Comparison of ENCODE assay signal across 10 cellular contexts in genomic region chr13:30346789-30347167, GRCh38. TPM values are rescaled to one million over a fixed set of nuclear protein-coding genes. Genes with fewer than 3 reads are reported as not detected.
DNase-seq lines count a peak whose midpoint lies in the region; ATAC-seq and TF ChIP-seq lines count a peak whose summit lies in the region.
"Had no signal": no experiment of that assay in that cellular context is flagged by ENCODE, and none has a peak within 500 bp of the region (broad histone marks: within the 10 kb centered on the region; RNA-seq: fewer than 3 reads in every experiment).

No MANE protein-coding gene starts in this region.

- H3K36me3 Mint-ChIP-seq in naive B cell (no peaks in the 10 kb centered on the region), neural progenitor cell (no peaks in the 10 kb centered on the region)

- DNase-seq in naive B cell = no peak
- no peak for DNase-seq in neural progenitor cell (ENCODE audit: low spot score)
- no peak for DNase-seq in aorta
- DNase-seq in left ventricle myocardium inferior = no peak
- no peak for DNase-seq in HT-29 (ENCODE audit: low spot score)
- DNase-seq: DMS153 had no signal

- H3K27ac Mint-ChIP-seq in naive B cell (peak overlapping the region in 5 of 6 donors; percentile 12 to 76 (median 64)), neural progenitor cell (no peak overlapping the region)
- H3K27ac Mint-ChIP-seq: dendritic cell treated with granulocyte-macrophage colony-stimulating factor and Interleukin-4, amounts not matched to agents 40 ng/mL and 50 ng/mL, for 4 days had no signal

- intact Hi-C loops in aorta (cut with DNase I) (loop anchor here in 1 of 2 donors (10.0 kb wide), 1 partner anchor 118 kb away; the partner anchor contains the start of gene HMGB1), left ventricle myocardium inferior (cut with micrococcal nuclease) (no loop called here)

- H3K4me1 Mint-ChIP-seq in naive B cell (peaks cover 24 to 42% (median 32%) of the 10 kb centered on the region in 3 donors), neural progenitor cell (peaks cover 5% of the 10 kb centered on the region)

- no peaks in the 10 kb centered on the region for H3K27me3 Mint-ChIP-seq in naive B cell
- no peaks in the 10 kb centered on the region for H3K27me3 Mint-ChIP-seq in neural progenitor cell (ENCODE audit: insufficient read depth, low read depth)
- H3K27me3 Mint-ChIP-seq: dendritic cell treated with granulocyte-macrophage colony-stimulating factor and Interleukin-4, amounts not matched to agents 40 ng/mL and 50 ng/mL, for 4 days had no signal

- TF ChIP-seq CTCF in neural progenitor cell (IDR thresholded peaks at IDR 0.05) (no peak), left ventricle myocardium inferior (IDR thresholded peaks at IDR 0.05; ENCODE audit: borderline replicate concordance) (no peak)

- no peak overlapping the region for H3K4me2 ChIP-seq in neural progenitor cell

- H3K4me3 Mint-ChIP-seq in naive B cell (peak overlapping the region; percentile 7 to 79 (median 60)), neural progenitor cell (no peak overlapping the region)
- H3K4me3 Mint-ChIP-seq: dendritic cell treated with granulocyte-macrophage colony-stimulating factor and Interleukin-4, amounts not matched to agents 40 ng/mL and 50 ng/mL, for 4 days had no signal

- H3K79me2 ChIP-seq in neural progenitor cell (ENCODE audit: low read depth) = no peaks in the 10 kb centered on the region

- H3K9me3 ChIP-seq in neural progenitor cell (ENCODE audit: low read depth) (no peaks in the 10 kb centered on the region), aorta (ENCODE audit: control insufficient read depth, low read length) (no peaks in the 10 kb centered on the region), left ventricle myocardium inferior (replicated peaks) (no peaks in the 10 kb centered on the region)

- H3K4me1 ChIP-seq in neural progenitor cell (no peaks in the 10 kb centered on the region), aorta (ENCODE audit: control insufficient read depth in 1 of 2, insufficient read depth in 2 of 2, low read length in 2 of 2) (peaks cover 0 to 3% of the 10 kb centered on the region in 2 donors), left ventricle myocardium inferior (peaks cover 8% of the 10 kb centered on the region)

- 89 to 92% methylated on average over 4 of the region's 4 CpGs for WGBS in aorta, 2 donors

- peak; percentile 18 for ATAC-seq in GM18520 (IDR thresholded peaks at IDR 0.05; ENCODE audit: unreplicated experiment)
- peak; percentile 36 for ATAC-seq in GM21529 (IDR thresholded peaks at IDR 0.05; ENCODE audit: unreplicated experiment)
- ATAC-seq in HG03565 (IDR thresholded peaks at IDR 0.05; ENCODE audit: unreplicated experiment) = peak; percentile 34
- peak; percentile 25 to 32 for ATAC-seq in naive B cell (ENCODE audit: low read depth in 2 of 2)
- no peak for ATAC-seq in aorta (ENCODE audit: low FRiP score)

- H2AFZ ChIP-seq in neural progenitor cell (replicated peaks) = no peak overlapping the region

- no peaks in the 10 kb centered on the region for H3F3A ChIP-seq in neural progenitor cell (ENCODE audit: low read depth)

- no peak overlapping the region for H3K27ac ChIP-seq in neural progenitor cell
- H3K27ac ChIP-seq in aorta (ENCODE audit: low read depth in 1 of 2, low read length in 2 of 2) = no peak overlapping the region
- no peak overlapping the region for H3K27ac ChIP-seq in left ventricle myocardium inferior (replicated peaks)

- H3K9ac ChIP-seq in neural progenitor cell = no peak overlapping the region

- no peaks in the 10 kb centered on the region for H3K9me3 Mint-ChIP-seq in naive B cell
- H3K9me3 Mint-ChIP-seq in neural progenitor cell = peaks cover under 1% of the 10 kb centered on the region
- H3K9me3 Mint-ChIP-seq: dendritic cell treated with granulocyte-macrophage colony-stimulating factor and Interleukin-4, amounts not matched to agents 40 ng/mL and 50 ng/mL, for 4 days had no signal

- H3K36me3 ChIP-seq in neural progenitor cell (no peaks in the 10 kb centered on the region), aorta (ENCODE audit: control insufficient read depth in 1 of 2, insufficient read depth in 2 of 2, low read length in 1 of 2) (no peaks in the 10 kb centered on the region), left ventricle myocardium inferior (no peaks in the 10 kb centered on the region)

- no peaks in the 10 kb centered on the region for H4K20me1 ChIP-seq in neural progenitor cell (ENCODE audit: low read depth)

- no peak overlapping the region for H3K4me3 ChIP-seq in neural progenitor cell
- H3K4me3 ChIP-seq in aorta (ENCODE audit: low read length in 2 of 2) = no peak overlapping the region
- H3K4me3 ChIP-seq in left ventricle myocardium inferior = no peak overlapping the region

- no peaks in the 10 kb centered on the region for H3K27me3 ChIP-seq in neural progenitor cell
- H3K27me3 ChIP-seq in aorta (ENCODE audit: control insufficient read depth in 1 of 2, insufficient read depth in 2 of 2, low read length in 1 of 2) = no peaks in the 10 kb centered on the region
- H3K27me3 ChIP-seq in left ventricle myocardium inferior (ENCODE audit: low read depth) = no peaks in the 10 kb centered on the region

RNA-seq across cellular contexts. Expression of gene KATNAL1, which starts 39.4 kb away (rescaled TPM):
- polyA plus RNA-seq in naive B cell (ENCODE audit: low read depth in 6 of 6) (1 to 10 TPM; 3.7 to 8.9 (median 6.9) TPM), aorta (1 to 10 TPM; 6.3 to 6.9 TPM)
- total RNA-seq in neural progenitor cell (ENCODE audit: low replicate concordance) (15.3 and 33.6 TPM in 2 replicates), aorta (10 to 100 TPM; 37.1 to 43.8 TPM), left ventricle myocardium inferior (46.9 TPM)
- total RNA-seq in HT-29 (2014; rRNA removed; shearing (Covaris generic)) = 0.05 and 1.2 TPM in 2 replicates
